37 cellular contexts compared by ENCODE assay signal in genomic region chr4:26463386-26463785, GRCh38. TPM values are rescaled to one million over a fixed set of nuclear protein-coding genes. Genes with fewer than 3 reads are reported as not detected.
"Had no signal": no experiment of that assay in that cellular context is flagged by ENCODE, and none has a peak within 500 bp of the region (broad histone marks: within the 10 kb centered on the region; RNA-seq: fewer than 3 reads in every experiment).

No MANE protein-coding gene starts in this region.

- H3K4me3 Mint-ChIP-seq: activated B cell treated with CpG ODN at 0.5 μM for 24 hours; activated CD8-positive, alpha-beta T cell treated with anti-CD3 and anti-CD28 coated beads for 36 hours; activated naive CD4-positive, alpha-beta T cell treated with anti-CD3 and anti-CD28 coated beads, Interleukin-2, amount 50 U/mL, for 24 hours; activated naive CD8-positive, alpha-beta T cell treated with anti-CD3 and anti-CD28 coated beads for 36 hours; activated naive CD8-positive, alpha-beta T cell treated with anti-CD3 and anti-CD28 coated beads, Interleukin-2, amount 50 U/mL, for 24 hours; activated T-cell treated with anti-CD3 and anti-CD28 coated beads, Interleukin-2, amount 50 U/mL, for 4 hours; activated T-helper 17 cell treated with anti-CD3 and anti-CD28 coated beads, Interleukin-2, amount 50 U/mL, for 72 hours; brain; central memory CD8-positive, alpha-beta T cell; effector memory CD8-positive, alpha-beta T cell; T-cell; T-helper 1 cell treated with Interleukin-12 subunit alpha and Interleukin-12 subunit beta and Interleukin-4 antibody, amounts not matched to agents 30 μg/mL and 1 μg/mL, for 36 hours had no signal

- H3K36me3 ChIP-seq: adrenal gland, breast epithelium, esophagus muscularis mucosa, gastrocnemius medialis, heart left ventricle, WERI-Rb-1 had no signal

- H3K27ac Mint-ChIP-seq: activated B cell treated with CpG ODN at 0.5 μM for 24 hours; activated CD8-positive, alpha-beta T cell treated with anti-CD3 and anti-CD28 coated beads for 36 hours; activated naive CD4-positive, alpha-beta T cell treated with anti-CD3 and anti-CD28 coated beads, Interleukin-2, amount 50 U/mL, for 24 hours; activated naive CD8-positive, alpha-beta T cell treated with anti-CD3 and anti-CD28 coated beads for 36 hours; activated naive CD8-positive, alpha-beta T cell treated with anti-CD3 and anti-CD28 coated beads, Interleukin-2, amount 50 U/mL, for 24 hours; activated T-helper 17 cell treated with anti-CD3 and anti-CD28 coated beads, Interleukin-2, amount 50 U/mL, for 72 hours; effector memory CD8-positive, alpha-beta T cell; T-cell; T-helper 1 cell treated with Interleukin-12 subunit alpha and Interleukin-12 subunit beta and Interleukin-4 antibody, amounts not matched to agents 30 μg/mL and 1 μg/mL, for 36 hours had no signal

- H3K9me3 ChIP-seq: adrenal gland, breast epithelium, gastrocnemius medialis had no signal

- H3K36me3 Mint-ChIP-seq: activated naive CD4-positive, alpha-beta T cell treated with anti-CD3 and anti-CD28 coated beads, Interleukin-2, amount 50 U/mL, for 24 hours; activated naive CD8-positive, alpha-beta T cell treated with anti-CD3 and anti-CD28 coated beads for 36 hours; brain; T-cell had no signal

- H3K27me3 ChIP-seq: adrenal gland, breast epithelium, foreskin keratinocyte, gastrocnemius medialis, heart left ventricle had no signal

- DNase-seq: activated B cell treated with CpG ODN at 0.5 μM for 24 hours; activated CD4-positive, alpha-beta T cell treated with anti-CD3 and anti-CD28 coated beads for 48 hours; activated CD4-positive, alpha-beta T cell treated with anti-CD3 and anti-CD28 coated beads, Interleukin-2, amount 50 U/mL, for 1 hour; activated CD4-positive, alpha-beta T cell treated with anti-CD3 and anti-CD28 coated beads, Interleukin-2, amount 50 U/mL, for 48 hours; activated CD8-positive, alpha-beta memory T cell treated with anti-CD3 and anti-CD28 coated beads for 24 hours; activated CD8-positive, alpha-beta T cell treated with anti-CD3 and anti-CD28 coated beads for 36 hours; activated effector memory CD4-positive, alpha-beta T cell treated with Interleukin-2 at 50 U/mL for 16 hours; activated gamma-delta T cell treated with Interleukin-2 at 50 U/mL for 16 hours; activated naive CD4-positive, alpha-beta T cell treated with Interleukin-2 at 50 U/mL for 16 hours; activated naive CD8-positive, alpha-beta T cell treated with anti-CD3 and anti-CD28 coated beads for 36 hours; activated naive CD8-positive, alpha-beta T cell treated with anti-CD3 and anti-CD28 coated beads, Interleukin-2, amount 50 U/mL, for 24 hours; activated T-cell treated with anti-CD3 and anti-CD28 coated beads, Interleukin-2, amount 50 U/mL, for 4 hours; adrenal gland; amygdala; aorta; dermis blood vessel endothelial cell; effector CD4-positive, alpha-beta T cell; effector memory CD8-positive, alpha-beta T cell; erythroblast; foreskin keratinocyte; gastrocnemius medialis; glutamatergic neuron; heart left ventricle; T-cell; T1000; WERI-Rb-1 had no signal

- H3K27ac ChIP-seq: adrenal gland, breast epithelium, coronary artery, foreskin keratinocyte, gastrocnemius medialis, heart left ventricle, WERI-Rb-1 had no signal

- H3K9me3 Mint-ChIP-seq: activated B cell treated with CpG ODN at 0.5 μM for 24 hours; activated CD8-positive, alpha-beta T cell treated with anti-CD3 and anti-CD28 coated beads for 36 hours; activated naive CD4-positive, alpha-beta T cell treated with anti-CD3 and anti-CD28 coated beads, Interleukin-2, amount 50 U/mL, for 24 hours; activated naive CD8-positive, alpha-beta T cell treated with anti-CD3 and anti-CD28 coated beads, Interleukin-2, amount 50 U/mL, for 24 hours; activated T-cell treated with anti-CD3 and anti-CD28 coated beads, Interleukin-2, amount 50 U/mL, for 4 hours; activated T-helper 17 cell treated with anti-CD3 and anti-CD28 coated beads, Interleukin-2, amount 50 U/mL, for 72 hours; central memory CD8-positive, alpha-beta T cell; effector memory CD8-positive, alpha-beta T cell; T-cell; T-helper 1 cell treated with Interleukin-12 subunit alpha and Interleukin-12 subunit beta and Interleukin-4 antibody, amounts not matched to agents 30 μg/mL and 1 μg/mL, for 36 hours had no signal

- H3K4me1 Mint-ChIP-seq: activated T-helper 17 cell treated with anti-CD3 and anti-CD28 coated beads, Interleukin-2, amount 50 U/mL, for 72 hours had no signal

- H3K4me3 ChIP-seq: adrenal gland, breast epithelium, coronary artery, esophagus muscularis mucosa, gastrocnemius medialis, heart left ventricle had no signal

- H3K27me3 Mint-ChIP-seq: activated naive CD8-positive, alpha-beta T cell treated with anti-CD3 and anti-CD28 coated beads, Interleukin-2, amount 50 U/mL, for 24 hours; brain had no signal

- H3K4me1 ChIP-seq: adrenal gland, breast epithelium, foreskin keratinocyte, gastrocnemius medialis had no signal

RNA-seq across cellular contexts. Expression of gene CCKAR, which starts 26.9 kb away (rescaled TPM):
- total RNA-seq: activated B cell treated with CpG ODN at 0.5 μM for 24 hours; activated CD8-positive, alpha-beta T cell treated with anti-CD3 and anti-CD28 coated beads for 36 hours; activated naive CD8-positive, alpha-beta T cell treated with anti-CD3 and anti-CD28 coated beads for 36 hours; activated T-cell treated with anti-CD3 and anti-CD28 coated beads, Interleukin-2, amount 50 U/mL, for 4 hours; activated T-helper 17 cell treated with anti-CD3 and anti-CD28 coated beads, Interleukin-2, amount 50 U/mL, for 72 hours; aorta; breast epithelium; cardiac septum; cerebellum; dermis blood vessel endothelial cell; foreskin keratinocyte; gastrocnemius medialis; T-cell; T-helper 2 cell treated with Interferon-gamma antibody and Interleukin-4, amounts not matched to agents 100 ng/mL and 5 ng/mL, for 36 hours had no signal
